In the genomic region with DNA sequence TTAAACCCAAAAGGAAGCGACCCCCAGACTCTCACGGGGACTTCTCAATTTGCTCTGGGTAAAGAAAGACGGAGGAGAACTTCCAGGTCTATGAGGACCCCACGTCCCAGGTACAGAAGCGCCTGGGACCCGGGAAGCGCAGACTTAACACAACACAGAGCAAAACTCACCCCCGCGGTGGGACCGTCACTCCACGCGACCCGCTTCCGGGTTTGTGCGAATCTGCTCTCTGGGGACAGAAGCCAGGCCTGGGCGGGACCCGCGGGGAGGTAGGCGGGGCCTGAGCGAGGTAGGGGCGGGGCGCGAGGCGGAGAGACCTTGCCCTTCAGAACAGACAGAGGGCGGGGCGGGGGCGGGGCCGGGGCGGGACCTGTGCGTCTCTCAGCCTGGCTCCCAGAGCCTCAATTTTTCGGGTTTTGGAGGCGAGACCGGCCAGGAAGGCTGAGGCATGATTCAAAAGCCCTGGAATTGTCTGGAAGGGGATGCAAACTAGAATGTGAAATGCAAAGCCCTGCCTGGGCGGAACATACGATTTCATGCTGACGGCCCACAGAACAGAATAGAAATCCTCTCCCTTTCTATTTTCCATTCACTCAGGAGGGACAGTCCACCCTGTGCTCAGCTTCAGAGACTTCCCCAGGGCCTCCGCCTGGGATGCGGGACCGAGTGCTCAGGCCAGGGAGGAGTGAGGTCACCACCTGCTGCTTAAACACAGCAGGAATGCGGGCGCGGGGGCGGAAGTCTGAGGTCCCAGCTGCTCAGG, we compare ENCODE assay signal across 8 cellular contexts. TPM values are rescaled to one million over a fixed set of nuclear protein-coding genes. Genes with fewer than 3 reads are reported as not detected.
DNase-seq lines count a peak whose midpoint lies in the region; ATAC-seq and TF ChIP-seq lines count a peak whose summit lies in the region.

No MANE protein-coding gene starts in this region.

- peak overlapping the region; percentile 94 for H3K27ac Mint-ChIP-seq in activated CD8-positive, alpha-beta T cell treated with anti-CD3 and anti-CD28 coated beads for 36 hours

- peaks cover 11% of the 10 kb centered on the region for H3K36me3 Mint-ChIP-seq in activated CD8-positive, alpha-beta T cell treated with anti-CD3 and anti-CD28 coated beads for 36 hours (ENCODE audit: low read depth)

- CTCF ChIA-PET in activated CD8-positive, alpha-beta T cell treated with anti-CD3 and anti-CD28 coated beads for 36 hours (lab: Charles Lee): no interaction called here

- intact Hi-C loops in activated CD8-positive, alpha-beta T cell treated with anti-CD3 and anti-CD28 coated beads for 36 hours (cut with micrococcal nuclease): no loop called here

- H3K4me1 ChIP-seq in ectodermal cell (ENCODE audit: control insufficient read depth, insufficient read depth, low read length): no peaks in the 10 kb centered on the region

- no peak for TF ChIP-seq CTCF in AG09309 (IDR thresholded peaks at IDR 0.05; ENCODE audit: control insufficient read depth, insufficient read depth, low read depth, low read length, missing control alignments)
- no peak for TF ChIP-seq CTCF in activated CD8-positive, alpha-beta T cell treated with anti-CD3 and anti-CD28 coated beads for 36 hours (IDR thresholded peaks at IDR 0.05)

- no peaks in the 10 kb centered on the region for H3K27me3 Mint-ChIP-seq in activated CD8-positive, alpha-beta T cell treated with anti-CD3 and anti-CD28 coated beads for 36 hours

- WGBS in ectodermal cell, 2 experiments: 0% methylated on average over 43 of the region's 43 CpGs

- no peaks in the 10 kb centered on the region for H3K27me3 ChIP-seq in ectodermal cell (ENCODE audit: control insufficient read depth, insufficient read depth, low read length, poor library complexity, severe bottlenecking)

- POLR2A ChIA-PET in activated CD8-positive, alpha-beta T cell treated with anti-CD3 and anti-CD28 coated beads for 36 hours (lab: Charles Lee): interaction anchor here (0.6 to 0.7 kb wide), 2 partner anchors 67 to 129 kb away, joined by 3 read pairs; no protein-coding TSS in a partner anchor

- H3K9me3 ChIP-seq in ectodermal cell (ENCODE audit: control insufficient read depth, low read length): no peaks in the 10 kb centered on the region

- H3K4me1 Mint-ChIP-seq in activated CD8-positive, alpha-beta T cell treated with anti-CD3 and anti-CD28 coated beads for 36 hours (ENCODE audit: low read depth): peaks cover 24% of the 10 kb centered on the region

- H3K4me3 ChIP-seq in AG09309 (ENCODE audit: control insufficient read depth, low read depth, low read length): peak overlapping the region; percentile 53
- peak overlapping the region; percentile 80 for H3K4me3 ChIP-seq in ectodermal cell (ENCODE audit: insufficient read depth, low read depth, low read length)

- peak overlapping the region; percentile 67 for H3K27ac ChIP-seq in ectodermal cell (ENCODE audit: insufficient read depth, low read depth, low read length, poor library complexity, severe bottlenecking)

- peaks cover 7% of the 10 kb centered on the region for H3K9me3 Mint-ChIP-seq in activated CD8-positive, alpha-beta T cell treated with anti-CD3 and anti-CD28 coated beads for 36 hours

- H3K36me3 ChIP-seq in ectodermal cell (ENCODE audit: control insufficient read depth, insufficient read depth, low read length): no peaks in the 10 kb centered on the region

- ATAC-seq in GM18873 (IDR thresholded peaks at IDR 0.05; ENCODE audit: low FRiP score, unreplicated experiment) (peak; percentile 75), HG03135 (IDR thresholded peaks at IDR 0.05; ENCODE audit: unreplicated experiment) (peak; percentile 97)
- peak; percentile 100 for ATAC-seq in activated CD8-positive, alpha-beta T cell treated with anti-CD3 and anti-CD28 coated beads for 36 hours

- H3K4me3 Mint-ChIP-seq in activated CD8-positive, alpha-beta T cell treated with anti-CD3 and anti-CD28 coated beads for 36 hours: peak overlapping the region; percentile 94

- no peak for DNase-seq in AG09309 (ENCODE audit: low read depth)
- peak; percentile 88 for DNase-seq in NCI-H748 (lab: John Stamatoyannopoulos, UW; ENCODE audit: unreplicated experiment)
- peak; percentile 97 for DNase-seq in activated CD8-positive, alpha-beta T cell treated with anti-CD3 and anti-CD28 coated beads for 36 hours
- DNase-seq in lung microvascular endothelial cell (ENCODE audit: low read depth in 2 of 2): peak; percentile 82 to 86
- peak; percentile 77 to 90 (median 86) for DNase-seq in stimulated activated CD4-positive, alpha-beta T cell treated with anti-CD3 and anti-CD28 coated beads, TNF-alpha, amount 100 ng/mL, for 48 hours (ENCODE audit: low read depth in 3 of 3)

RNA-seq across cellular contexts. Expression of a gene that starts 19.3 kb away (rescaled TPM):
- total RNA-seq in activated CD8-positive, alpha-beta T cell treated with anti-CD3 and anti-CD28 coated beads for 36 hours: 1 to 10 TPM; 4.5 to 4.8 TPM
- 6.1 TPM for polyA plus RNA-seq in ectodermal cell (2013, experiment 1 of 4)
- 6.4 TPM for polyA plus RNA-seq in ectodermal cell (2013, experiment 2 of 4)
- polyA plus RNA-seq in ectodermal cell (2013, experiment 3 of 4): 5.5 TPM
- polyA plus RNA-seq in ectodermal cell (2013, experiment 4 of 4): 5.2 TPM
- 4.1 and 5.2 TPM in 2 replicates for total RNA-seq in lung microvascular endothelial cell

RNA-seq across cellular contexts. Expression of a gene that starts 20.1 kb away (rescaled TPM):
- total RNA-seq in activated CD8-positive, alpha-beta T cell treated with anti-CD3 and anti-CD28 coated beads for 36 hours: 10 to 100 TPM; 10.2 to 12.6 TPM
- 14.1 TPM for polyA plus RNA-seq in ectodermal cell (2013, experiment 1 of 4)
- 14.9 TPM for polyA plus RNA-seq in ectodermal cell (2013, experiment 2 of 4)
- 13.0 TPM for polyA plus RNA-seq in ectodermal cell (2013, experiment 3 of 4)
- 14.4 TPM for polyA plus RNA-seq in ectodermal cell (2013, experiment 4 of 4)
- total RNA-seq in lung microvascular endothelial cell: 4.6 and 6.5 TPM in 2 replicates

RNA-seq across cellular contexts. Expression of a gene that starts 45.1 kb away (rescaled TPM):
- total RNA-seq in activated CD8-positive, alpha-beta T cell treated with anti-CD3 and anti-CD28 coated beads for 36 hours: 1 to 10 TPM; 7.0 to 9.4 TPM
- polyA plus RNA-seq in ectodermal cell (2013, experiment 1 of 4): 18.8 TPM
- 26.6 TPM for polyA plus RNA-seq in ectodermal cell (2013, experiment 2 of 4)
- polyA plus RNA-seq in ectodermal cell (2013, experiment 3 of 4): 14.7 TPM
- polyA plus RNA-seq in ectodermal cell (2013, experiment 4 of 4): 17.2 TPM
- 5.0 and 8.5 TPM in 2 replicates for total RNA-seq in lung microvascular endothelial cell
